In genomic region chr1:242787968-242788367, GRCh38 we compare ENCODE assay signal across 32 cellular contexts.
DNase-seq lines count a peak whose midpoint lies in the region; ATAC-seq and TF ChIP-seq lines count a peak whose summit lies in the region.
"Had no signal": no experiment of that assay in that cellular context is flagged by ENCODE, and none has a peak within 500 bp of the region (broad histone marks: within the 10 kb centered on the region; RNA-seq: fewer than 3 reads in every experiment).

No MANE protein-coding gene starts in this region.

- no peaks in the 10 kb centered on the region for H3K27me3 ChIP-seq in Caco-2 (replicated peaks; ENCODE audit: control insufficient read depth, insufficient read depth, low read length)
- no peaks in the 10 kb centered on the region for H3K27me3 ChIP-seq in endodermal cell (ENCODE audit: control insufficient read depth, insufficient read depth, low read length, poor library complexity, severe bottlenecking)
- H3K27me3 ChIP-seq: ascending aorta, BE2C, colonic mucosa, sigmoid colon, SJSA1, tibial artery had no signal

- H3K4me3 Mint-ChIP-seq in Caco-2 (ENCODE audit: unreplicated experiment): no peak overlapping the region
- H3K4me3 Mint-ChIP-seq in activated B cell treated with CpG ODN at 0.5 μM for 24 hours: no peak overlapping the region
- no peak overlapping the region for H3K4me3 Mint-ChIP-seq in endodermal cell
- H3K4me3 Mint-ChIP-seq: activated naive CD8-positive, alpha-beta T cell treated with anti-CD3 and anti-CD28 coated beads, Interleukin-2, amount 10 ng/mL, durations not matched to agents 7 days and 5 days; activated T-cell treated with anti-CD3 and anti-CD28 coated beads, Interleukin-2, amount 50 U/mL, for 4 hours; CD8-positive, alpha-beta memory T cell; HFFc6; naive thymus-derived CD8-positive, alpha-beta T cell had no signal

- H3K4me3 ChIP-seq in Caco-2 (ENCODE audit: low read depth, low read length) (no peak overlapping the region), mesodermal cell (ENCODE audit: extremely low read depth, insufficient read depth, low read length, poor library complexity, severe bottlenecking) (no peak overlapping the region), endodermal cell (ENCODE audit: low read length) (no peak overlapping the region)
- H3K4me3 ChIP-seq: ascending aorta, colonic mucosa, sigmoid colon, SJSA1, tibial artery had no signal

- POLR2A ChIA-PET in Caco-2 (lab: Charles Lee): no interaction called here
- POLR2A ChIA-PET in activated B cell treated with CpG ODN at 0.5 μM for 24 hours (lab: Charles Lee): no interaction called here

- H3K9me3 Mint-ChIP-seq in Caco-2 (ENCODE audit: unreplicated experiment): peaks cover 18% of the 10 kb centered on the region
- H3K9me3 Mint-ChIP-seq in activated B cell treated with CpG ODN at 0.5 μM for 24 hours: peaks cover 4% of the 10 kb centered on the region
- peaks cover 4% of the 10 kb centered on the region for H3K9me3 Mint-ChIP-seq in endodermal cell
- H3K9me3 Mint-ChIP-seq: activated naive CD8-positive, alpha-beta T cell treated with anti-CD3 and anti-CD28 coated beads, Interleukin-2, amount 10 ng/mL, durations not matched to agents 7 days and 5 days had no signal

- H3K36me3 Mint-ChIP-seq in Caco-2 (ENCODE audit: insufficient read depth, unreplicated experiment) (no peaks in the 10 kb centered on the region), activated B cell treated with CpG ODN at 0.5 μM for 24 hours (ENCODE audit: low read depth) (no peaks in the 10 kb centered on the region), endodermal cell (ENCODE audit: low read depth) (no peaks in the 10 kb centered on the region)
- H3K36me3 Mint-ChIP-seq: activated naive CD8-positive, alpha-beta T cell treated with anti-CD3 and anti-CD28 coated beads, Interleukin-2, amount 10 ng/mL, durations not matched to agents 7 days and 5 days; CD8-positive, alpha-beta memory T cell had no signal

- H3K36me3 ChIP-seq in Caco-2 (ENCODE audit: control insufficient read depth, insufficient read depth, low read length) (no peaks in the 10 kb centered on the region), mesodermal cell (ENCODE audit: control insufficient read depth, insufficient read depth, low read length) (no peaks in the 10 kb centered on the region), endodermal cell (ENCODE audit: control insufficient read depth, insufficient read depth, low read length) (no peaks in the 10 kb centered on the region)
- H3K36me3 ChIP-seq: ascending aorta, BE2C, colonic mucosa, sigmoid colon, SJSA1, tibial artery had no signal

- ATAC-seq in activated B cell treated with CpG ODN at 0.5 μM for 24 hours (ENCODE audit: low read depth) (no peak), GM21390 (IDR thresholded peaks at IDR 0.05; ENCODE audit: unreplicated experiment) (no peak), HG02870 (IDR thresholded peaks at IDR 0.05; ENCODE audit: unreplicated experiment) (no peak)
- ATAC-seq: activated T-cell treated with anti-CD3 and anti-CD28 coated beads, Interleukin-2, amount 50 U/mL, for 4 hours; left ventricle myocardium superior; naive thymus-derived CD8-positive, alpha-beta T cell had no signal

- H3K27ac ChIP-seq in mesodermal cell (ENCODE audit: low read depth, low read length, severe bottlenecking) (peak overlapping the region; percentile 30), endodermal cell (ENCODE audit: low read depth, low read length) (no peak overlapping the region)
- H3K27ac ChIP-seq: ascending aorta, colonic mucosa, sigmoid colon, SJSA1, tibial artery had no signal

- DNase-seq in Caco-2: no peak
- DNase-seq in NCI-H2227 treated with DMSO at 0.1 percent for 48 hours (lab: John Stamatoyannopoulos, UW): peak; percentile 61
- DNase-seq in activated B cell treated with CpG ODN at 0.5 μM for 24 hours: no peak
- DNase-seq in endodermal cell: no peak
- DNase-seq in NAMALWA (ENCODE audit: low spot score): no peak
- DNase-seq: ACHN; activated gamma-delta T cell treated with Interleukin-2 at 50 U/mL for 16 hours; activated naive CD8-positive, alpha-beta T cell treated with anti-CD3 and anti-CD28 coated beads, Interleukin-2, amount 10 ng/mL, durations not matched to agents 7 days and 5 days; activated T-cell treated with anti-CD3 and anti-CD28 coated beads, Interleukin-2, amount 50 U/mL, for 4 hours; BE2C; CD8-positive, alpha-beta memory T cell; colonic mucosa; DMS153; effector memory CD4-positive, alpha-beta T cell; GOT3; HFFc6; kidney; left ventricle myocardium superior; naive thymus-derived CD8-positive, alpha-beta T cell; NCI-H1092; NCI-H2029; NCI-H526 treated with DMSO at 0.1 percent for 48 hours; nucleus accumbens; sigmoid colon; stimulated activated CD4-positive, alpha-beta T cell treated with anti-CD3 and anti-CD28 coated beads, Interleukin-4, amount 100 ng/mL, for 1 hour; tibial artery had no signal

- H3K4me1 ChIP-seq in Caco-2 (peaks cover 4% of the 10 kb centered on the region; the same call in 1 of the 2 replicates), mesodermal cell (ENCODE audit: control insufficient read depth, insufficient read depth, low read length, poor library complexity, severe bottlenecking) (peaks cover 19% of the 10 kb centered on the region), endodermal cell (ENCODE audit: control insufficient read depth, insufficient read depth, low read length) (no peaks in the 10 kb centered on the region)
- H3K4me1 ChIP-seq: ascending aorta, BE2C, colonic mucosa, sigmoid colon, tibial artery had no signal

- peak overlapping the region; percentile 48 for H3K27ac Mint-ChIP-seq in Caco-2 (ENCODE audit: unreplicated experiment)
- peak overlapping the region; percentile 36 for H3K27ac Mint-ChIP-seq in activated B cell treated with CpG ODN at 0.5 μM for 24 hours
- no peak overlapping the region for H3K27ac Mint-ChIP-seq in endodermal cell
- H3K27ac Mint-ChIP-seq: activated naive CD8-positive, alpha-beta T cell treated with anti-CD3 and anti-CD28 coated beads, Interleukin-2, amount 10 ng/mL, durations not matched to agents 7 days and 5 days; HFFc6; progenitor cell of endocrine pancreas had no signal

- WGBS in mesodermal cell (ENCODE audit: insufficient coverage in 2 of 2), 2 experiments: 29% methylated on average over 1 of the region's 2 CpGs; no CpG with 5 or more reads in 1 of the 2 experiments
- WGBS in endodermal cell (ENCODE audit: insufficient coverage in 1 of 2, insufficient read length in 1 of 2), 2 experiments: 50 to 91% methylated on average over 1 to 2 of the region's 2 CpGs

- intact Hi-C loops in Caco-2 (cut with micrococcal nuclease; ENCODE audit: unreplicated experiment) (loop anchor here (10.0 kb wide), 1 partner anchor 323 kb away; no protein-coding TSS in a partner anchor), activated B cell treated with CpG ODN at 0.5 μM for 24 hours (cut with micrococcal nuclease) (loop anchor here (5.0 to 10.0 kb wide), 5 partner anchors 263 to 1267 kb away; partner anchors contain the start of genes KMO, PLD5 and ZBTB18)

- no peak overlapping the region for H3K9ac ChIP-seq in endodermal cell (ENCODE audit: extremely low read depth, low read length, poor library complexity, severe bottlenecking)

- CTCF ChIA-PET in Caco-2 (lab: Charles Lee): no interaction called here
- CTCF ChIA-PET in activated B cell treated with CpG ODN at 0.5 μM for 24 hours (lab: Charles Lee): no interaction called here

- H3K4me1 Mint-ChIP-seq in Caco-2 (ENCODE audit: low read depth, unreplicated experiment) (no peaks in the 10 kb centered on the region), activated B cell treated with CpG ODN at 0.5 μM for 24 hours (peaks cover 74% of the 10 kb centered on the region), endodermal cell (no peaks in the 10 kb centered on the region)
- H3K4me1 Mint-ChIP-seq: activated naive CD8-positive, alpha-beta T cell treated with anti-CD3 and anti-CD28 coated beads, Interleukin-2, amount 10 ng/mL, durations not matched to agents 7 days and 5 days; CD8-positive, alpha-beta memory T cell had no signal

- H3K27me3 Mint-ChIP-seq in Caco-2 (ENCODE audit: insufficient read depth, unreplicated experiment) (no peaks in the 10 kb centered on the region), activated B cell treated with CpG ODN at 0.5 μM for 24 hours (no peaks in the 10 kb centered on the region), endodermal cell (ENCODE audit: insufficient read depth) (no peaks in the 10 kb centered on the region)
- H3K27me3 Mint-ChIP-seq: activated naive CD8-positive, alpha-beta T cell treated with anti-CD3 and anti-CD28 coated beads, Interleukin-2, amount 10 ng/mL, durations not matched to agents 7 days and 5 days; progenitor cell of endocrine pancreas had no signal

- BruUV-seq in Caco-2 (replicated peaks; lab: Mats Ljungman, UMichigan): no TSS peak

- TF ChIP-seq CTCF in Caco-2 (IDR thresholded peaks at IDR 0.05; ENCODE audit: insufficient read depth in 1 of 2, low read depth in 1 of 2, low read length in 1 of 2, severe bottlenecking in 1 of 2, unreplicated experiment in 1 of 2) (no peak), activated B cell treated with CpG ODN at 0.5 μM for 24 hours (IDR thresholded peaks at IDR 0.05) (no peak), endodermal cell (conservative IDR thresholded peaks at IDR 0.05) (no peak)

- H3K9me3 ChIP-seq in Caco-2 (no peaks in the 10 kb centered on the region), mesodermal cell (ENCODE audit: control insufficient read depth, low read length) (peaks cover 6% of the 10 kb centered on the region), endodermal cell (ENCODE audit: control insufficient read depth, low read length) (peaks cover 7% of the 10 kb centered on the region)
- H3K9me3 ChIP-seq: ascending aorta, BE2C, colonic mucosa, sigmoid colon, SJSA1 had no signal
